24 cellular contexts compared by ENCODE assay signal in genomic region chr5:154895606-154896561, GRCh38. TPM values are rescaled to one million over a fixed set of nuclear protein-coding genes. Genes with fewer than 3 reads are reported as not detected.
A peak's percentile ranks its signal among the peaks of the same experiment; 100 is the strongest.
DNase-seq lines count a peak whose midpoint lies in the region; ATAC-seq, FAIRE-seq and TF ChIP-seq lines count a peak whose summit lies in the region.
"Had no signal": no experiment of that assay in that cellular context is flagged by ENCODE, and none has a peak within 500 bp of the region (broad histone marks: within the 10 kb centered on the region; RNA-seq: fewer than 3 reads in every experiment).

No MANE protein-coding gene starts in this region.

- H3K27me3 ChIP-seq in HepG2 (ENCODE audit: control insufficient read depth in 1 of 2, insufficient read depth in 2 of 2, low read length in 2 of 2): no peaks in the 10 kb centered on the region
- H3K27me3 ChIP-seq in right lobe of liver: no peaks in the 10 kb centered on the region
- no peaks in the 10 kb centered on the region for H3K27me3 ChIP-seq in naive thymus-derived CD4-positive, alpha-beta T cell (ENCODE audit: control insufficient read depth in 2 of 2, insufficient read depth in 2 of 2, low read length in 2 of 2)
- H3K27me3 ChIP-seq: MG63 had no signal

- TF ChIP-seq CTCF in HepG2 (CRISPR knock-in tag; IDR thresholded peaks at IDR 0.05) (no peak), right lobe of liver (IDR thresholded peaks at IDR 0.05) (no peak)

- TF ChIP-seq POLR2A in HepG2 (IDR thresholded peaks at IDR 0.05; ENCODE audit: insufficient read depth in 1 of 2, low read depth in 2 of 2, low read length in 2 of 2) (no peak), right lobe of liver (IDR thresholded peaks at IDR 0.05) (no peak)

- H3K9me3 ChIP-seq in HepG2 (ENCODE audit: low read length): no peaks in the 10 kb centered on the region
- H3K9me3 ChIP-seq in right lobe of liver: no peaks in the 10 kb centered on the region
- no peaks in the 10 kb centered on the region for H3K9me3 ChIP-seq in naive thymus-derived CD4-positive, alpha-beta T cell (ENCODE audit: control insufficient read depth in 2 of 3, low read length in 3 of 3)
- H3K9me3 ChIP-seq: Caco-2, MG63 had no signal

- FAIRE-seq in HepG2 (lab: Jason Lieb, UNC) (peak; percentile 15), RCC 7860 (lab: Jason Lieb, UNC) (no peak)
- FAIRE-seq: GM12892, GM18507, H54 had no signal

- peak overlapping the region in 5 of 9 donors; percentile 5 to 54 (median 13) for H3K27ac Mint-ChIP-seq in naive thymus-derived CD4-positive, alpha-beta T cell
- H3K27ac Mint-ChIP-seq: CD4-positive, alpha-beta T cell; HFFc6; IgD-negative memory B cell had no signal

- H3K36me3 ChIP-seq in HepG2 (replicated peaks in 1 of 2; ENCODE audit: control insufficient read depth in 1 of 2, insufficient read depth in 2 of 2, low read length in 2 of 2) (peaks cover 35 to 86% of the 10 kb centered on the region in 2 experiments), right lobe of liver (peaks cover 0 to 63% (median 18%) of the 10 kb centered on the region in 4 donors)
- H3K36me3 ChIP-seq in naive thymus-derived CD4-positive, alpha-beta T cell (ENCODE audit: control insufficient read depth in 2 of 3, insufficient read depth in 3 of 3, low read length in 3 of 3): peaks cover 13 to 92% (median 23%) of the 10 kb centered on the region in 3 experiments

- no peak overlapping the region for H2AFZ ChIP-seq in HepG2 (ENCODE audit: low read length)

- CTCF ChIA-PET in HepG2 (lab: Yijun Ruan, JAX; ENCODE audit: low intra/inter-chr PET ratio, low total read pairs): no interaction called here
- CTCF ChIA-PET in naive thymus-derived CD4-positive, alpha-beta T cell (lab: Charles Lee): interaction anchor here (0.6 kb wide), 1 partner anchor 257 kb away, joined by 3 read pairs; no protein-coding TSS in a partner anchor

- peaks cover 0 to 7% (median 0%) of the 10 kb centered on the region in 7 donors for H3K4me1 Mint-ChIP-seq in naive thymus-derived CD4-positive, alpha-beta T cell
- H3K4me1 Mint-ChIP-seq: IgD-negative memory B cell had no signal

- H3K4me3 Mint-ChIP-seq in naive thymus-derived CD4-positive, alpha-beta T cell: no peak overlapping the region
- H3K4me3 Mint-ChIP-seq: CD4-positive, alpha-beta T cell; HFFc6; IgD-negative memory B cell had no signal

- no peak overlapping the region for H3K27ac ChIP-seq in HepG2 (ENCODE audit: extremely low read length, insufficient read depth, low read length)
- H3K27ac ChIP-seq in right lobe of liver: no peak overlapping the region
- H3K27ac ChIP-seq in naive thymus-derived CD4-positive, alpha-beta T cell (ENCODE audit: low read depth, low read length): no peak overlapping the region
- H3K27ac ChIP-seq: HL-60 had no signal

- no peak overlapping the region for H3K9ac ChIP-seq in HepG2 (ENCODE audit: insufficient read depth, low read depth, low read length)

- POLR2A ChIA-PET in HepG2 (lab: Yijun Ruan, JAX): no interaction called here
- POLR2A ChIA-PET in naive thymus-derived CD4-positive, alpha-beta T cell (lab: Charles Lee): no interaction called here

- 95% methylated on average over 14 of the region's 14 CpGs for WGBS in HepG2 (ENCODE audit: low lambda C conversion rate)
- WGBS in right lobe of liver (ENCODE audit: insufficient coverage, low coverage, low lambda C conversion rate, missing lambda C conversion rate): 78% methylated on average over 11 of the region's 14 CpGs

- BruUV-seq in HepG2 (replicated peaks; lab: Mats Ljungman, UMichigan): no TSS peak

- ATAC-seq in HepG2 (no peak), right lobe of liver (no peak), HG03521 (IDR thresholded peaks at IDR 0.05; ENCODE audit: unreplicated experiment) (no peak), HG03039 (IDR thresholded peaks at IDR 0.05; ENCODE audit: unreplicated experiment) (no peak)
- no peak for ATAC-seq in naive thymus-derived CD4-positive, alpha-beta T cell

- intact Hi-C loops in HepG2 (cut with micrococcal nuclease; ENCODE audit: unreplicated experiment): no loop called here
- intact Hi-C loops in right lobe of liver (cut with DNase I): no loop called here
- intact Hi-C loops in naive thymus-derived CD4-positive, alpha-beta T cell (cut with micrococcal nuclease): no loop called here

- H3K9me3 Mint-ChIP-seq in naive thymus-derived CD4-positive, alpha-beta T cell: no peaks in the 10 kb centered on the region
- H3K9me3 Mint-ChIP-seq: CD4-positive, alpha-beta T cell; HFFc6; IgD-negative memory B cell had no signal

- in situ Hi-C loops in HepG2 (cut with HindIII; ENCODE audit: extremely low pct_ligation_motif_present, low pct_unique_long_range_greater_than_20kb): no loop called here

- no peak overlapping the region for H3K4me3 ChIP-seq in HepG2 (replicated peaks in 1 of 3; ENCODE audit: insufficient read depth in 1 of 3, low read depth in 2 of 3, low read length in 3 of 3)
- no peak overlapping the region for H3K4me3 ChIP-seq in right lobe of liver
- no peak overlapping the region for H3K4me3 ChIP-seq in naive thymus-derived CD4-positive, alpha-beta T cell (ENCODE audit: low read length)
- H3K4me3 ChIP-seq: MG63 had no signal

- no peak overlapping the region for H3K4me2 ChIP-seq in HepG2 (ENCODE audit: low read depth, low read length)

- H4K20me1 ChIP-seq in HepG2 (ENCODE audit: insufficient read depth, low read length): no peaks in the 10 kb centered on the region

- TF ChIP-seq RAD21 in HepG2 (CRISPR knock-in tag; IDR thresholded peaks at IDR 0.05): no peak

- DNase-seq in DMS53 (lab: John Stamatoyannopoulos, UW) (peak; percentile 46), DMS53 treated with DMSO at 0.1 percent for 48 hours (lab: John Stamatoyannopoulos, UW; ENCODE audit: unreplicated experiment) (no peak), HepG2 (ENCODE audit: low spot score) (no peak), right lobe of liver (no peak), RCC 7860 (ENCODE audit: low spot score) (no peak)
- no peak for DNase-seq in naive thymus-derived CD4-positive, alpha-beta T cell
- DNase-seq: Caco-2; CD4-positive, alpha-beta T cell; HFFc6; Kasumi-1; MG63; NCI-H1048; NCI-H1436 treated with DMSO at 0.1 percent for 48 hours; NCI-H2081; NCI-H510A treated with DMSO at 0.1 percent for 48 hours; NCI-H774; Right ventricle myocardium superior had no signal

- no peaks in the 10 kb centered on the region for H3K4me1 ChIP-seq in HepG2 (ENCODE audit: insufficient read depth, low read length)
- H3K4me1 ChIP-seq in right lobe of liver: no peaks in the 10 kb centered on the region
- no peaks in the 10 kb centered on the region for H3K4me1 ChIP-seq in naive thymus-derived CD4-positive, alpha-beta T cell (ENCODE audit: control insufficient read depth in 2 of 2, insufficient read depth in 2 of 2, low read length in 2 of 2)
- H3K4me1 ChIP-seq: Caco-2 had no signal

- no peaks in the 10 kb centered on the region for H3K27me3 Mint-ChIP-seq in naive thymus-derived CD4-positive, alpha-beta T cell
- H3K27me3 Mint-ChIP-seq: CD4-positive, alpha-beta T cell; IgD-negative memory B cell had no signal

- no peaks in the 10 kb centered on the region for H3K79me2 ChIP-seq in HepG2 (ENCODE audit: insufficient read depth, low read length)

- H3K36me3 Mint-ChIP-seq in naive thymus-derived CD4-positive, alpha-beta T cell: peaks cover 4 to 71% (median 48%) of the 10 kb centered on the region in 5 donors

- no peak for TF ChIP-seq EP300 in HepG2 (IDR thresholded peaks at IDR 0.05; ENCODE audit: low read depth in 2 of 2, low read length in 2 of 2)
- TF ChIP-seq EP300 in HepG2 (CRISPR knock-in tag; IDR thresholded peaks at IDR 0.05; ENCODE audit: borderline replicate concordance): no peak

RNA-seq across cellular contexts. Expression of gene CNOT8, which starts 37.5 kb away (rescaled TPM):
- total RNA-seq in HepG2 (2016; rRNA removed; fragmentation: Illumina TruSeq; extraction: Trizol): 37.1 and 50.3 TPM in 2 replicates
- 8.5 and 9.5 TPM in 2 replicates for total RNA-seq in HepG2 (2016; cell fraction: cytosol; rRNA removed; fragmentation: Illumina TruSeq; extraction: Trizol; ENCODE audit: low read depth)
- total RNA-seq in HepG2 (2016; cell fraction: insoluble cytoplasmic fraction; rRNA removed; fragmentation: Illumina TruSeq; extraction: Trizol): 38.6 and 50.3 TPM in 2 replicates
- total RNA-seq in HepG2 (2016; cell fraction: membrane; rRNA removed; fragmentation: Illumina TruSeq; extraction: Trizol): 21.9 and 23.8 TPM in 2 replicates
- total RNA-seq in HepG2 (2016; cell fraction: nucleus; rRNA removed; fragmentation: Illumina TruSeq; extraction: Trizol): 27.1 and 28.0 TPM in 2 replicates
- 63.8 and 74.9 TPM in 2 replicates for polyA plus RNA-seq in HepG2 (2011; rRNA removed)
- polyA plus RNA-seq in HepG2 (2011; cell fraction: cytosol; rRNA removed): 63.2 and 67.0 TPM in 2 replicates
- polyA plus RNA-seq in HepG2 (2011; cell fraction: nucleus; rRNA removed): 46.3 and 57.5 TPM in 2 replicates
- polyA plus RNA-seq in HepG2 (2012): 54.8 and 56.2 TPM in 2 replicates
- 4.1 and 5.1 TPM in 2 replicates for polyA plus RNA-seq in HepG2 (2016; cell fraction: cytosol; fragmentation: Illumina TruSeq; extraction: Trizol; ENCODE audit: low read depth)
- polyA plus RNA-seq in HepG2 (2016; cell fraction: insoluble cytoplasmic fraction; fragmentation: Illumina TruSeq; extraction: Trizol; ENCODE audit: low read depth): 41.9 and 42.7 TPM in 2 replicates
- polyA plus RNA-seq in HepG2 (2016; cell fraction: membrane; fragmentation: Illumina TruSeq; extraction: Trizol; ENCODE audit: low read depth): 12.2 and 12.5 TPM in 2 replicates
- 48.0 and 49.6 TPM in 2 replicates for polyA plus RNA-seq in HepG2 (2016; cell fraction: nucleus; fragmentation: Illumina TruSeq; extraction: Trizol; ENCODE audit: insufficient read depth, low read depth)
- 31.6 and 52.4 TPM in 2 replicates for polyA minus RNA-seq in HepG2 (2011; rRNA and poly(A)+ RNA removed; ENCODE audit: low replicate concordance)
- polyA minus RNA-seq in HepG2 (2011; cell fraction: cytosol; rRNA and poly(A)+ RNA removed): 51.4 and 54.3 TPM in 2 replicates
- 35.0 and 39.0 TPM in 2 replicates for polyA minus RNA-seq in HepG2 (2011; cell fraction: nucleus; rRNA and poly(A)+ RNA removed)
- 10 to 100 TPM; 12.4 to 19.6 (median 16.5) TPM for total RNA-seq in right lobe of liver
- total RNA-seq in naive thymus-derived CD4-positive, alpha-beta T cell: 100 to 1,000 TPM in 3 of 5 experiments, 10 to 100 TPM in 2; 79.8 to 105 (median 101) TPM
- 100 to 1,000 TPM; 182 to 198 TPM for polyA plus RNA-seq in naive thymus-derived CD4-positive, alpha-beta T cell

RNA-seq across cellular contexts. Expression of gene GEMIN5, which starts 42.1 kb away (rescaled TPM):
- 28.6 and 52.8 TPM in 2 replicates for total RNA-seq in HepG2 (2016; rRNA removed; fragmentation: Illumina TruSeq; extraction: Trizol)
- total RNA-seq in HepG2 (2016; cell fraction: cytosol; rRNA removed; fragmentation: Illumina TruSeq; extraction: Trizol; ENCODE audit: low read depth): 3.6 and 4.4 TPM in 2 replicates
- total RNA-seq in HepG2 (2016; cell fraction: insoluble cytoplasmic fraction; rRNA removed; fragmentation: Illumina TruSeq; extraction: Trizol): 28.8 and 51.6 TPM in 2 replicates
- total RNA-seq in HepG2 (2016; cell fraction: membrane; rRNA removed; fragmentation: Illumina TruSeq; extraction: Trizol): 7.6 and 8.6 TPM in 2 replicates
- total RNA-seq in HepG2 (2016; cell fraction: nucleus; rRNA removed; fragmentation: Illumina TruSeq; extraction: Trizol): 22.1 and 23.2 TPM in 2 replicates
- 6.6 and 7.1 TPM in 2 replicates for polyA plus RNA-seq in HepG2 (2011; rRNA removed)
- polyA plus RNA-seq in HepG2 (2011; cell fraction: cytosol; rRNA removed): 6.9 and 7.6 TPM in 2 replicates
- polyA plus RNA-seq in HepG2 (2011; cell fraction: nucleus; rRNA removed): 6.5 and 7.0 TPM in 2 replicates
- 9.7 and 11.8 TPM in 2 replicates for polyA plus RNA-seq in HepG2 (2012)
- 0.63 and 0.69 TPM in 2 replicates for polyA plus RNA-seq in HepG2 (2016; cell fraction: cytosol; fragmentation: Illumina TruSeq; extraction: Trizol; ENCODE audit: low read depth)
- polyA plus RNA-seq in HepG2 (2016; cell fraction: insoluble cytoplasmic fraction; fragmentation: Illumina TruSeq; extraction: Trizol; ENCODE audit: low read depth): 32.7 and 33.3 TPM in 2 replicates
- 1.9 and 2.4 TPM in 2 replicates for polyA plus RNA-seq in HepG2 (2016; cell fraction: membrane; fragmentation: Illumina TruSeq; extraction: Trizol; ENCODE audit: low read depth)
- 15.6 and 17.0 TPM in 2 replicates for polyA plus RNA-seq in HepG2 (2016; cell fraction: nucleus; fragmentation: Illumina TruSeq; extraction: Trizol; ENCODE audit: insufficient read depth, low read depth)
- 21.9 and 30.0 TPM in 2 replicates for polyA minus RNA-seq in HepG2 (2011; rRNA and poly(A)+ RNA removed; ENCODE audit: low replicate concordance)
- polyA minus RNA-seq in HepG2 (2011; cell fraction: cytosol; rRNA and poly(A)+ RNA removed): 14.3 and 15.1 TPM in 2 replicates
- polyA minus RNA-seq in HepG2 (2011; cell fraction: nucleus; rRNA and poly(A)+ RNA removed): 12.9 and 17.3 TPM in 2 replicates
- total RNA-seq in right lobe of liver: 10 to 100 TPM in 1 of 6 experiments, 1 to 10 TPM in 5; 5.7 to 11.3 (median 7.5) TPM
- 10 to 100 TPM; 10.2 to 21.4 (median 17.3) TPM for total RNA-seq in naive thymus-derived CD4-positive, alpha-beta T cell
- 10 to 100 TPM in 1 of 2 donors, 1 to 10 TPM in 1; 8.6 to 21.2 TPM for polyA plus RNA-seq in naive thymus-derived CD4-positive, alpha-beta T cell

RNA-seq across cellular contexts. Expression of gene MRPL22, which starts 45.0 kb away (rescaled TPM):
- 84.8 and 118 TPM in 2 replicates for total RNA-seq in HepG2 (2016; rRNA removed; fragmentation: Illumina TruSeq; extraction: Trizol)
- 94.5 and 107 TPM in 2 replicates for total RNA-seq in HepG2 (2016; cell fraction: cytosol; rRNA removed; fragmentation: Illumina TruSeq; extraction: Trizol; ENCODE audit: low read depth)
- total RNA-seq in HepG2 (2016; cell fraction: insoluble cytoplasmic fraction; rRNA removed; fragmentation: Illumina TruSeq; extraction: Trizol): 88.4 and 129 TPM in 2 replicates
- total RNA-seq in HepG2 (2016; cell fraction: membrane; rRNA removed; fragmentation: Illumina TruSeq; extraction: Trizol): 62.4 and 69.9 TPM in 2 replicates
- total RNA-seq in HepG2 (2016; cell fraction: nucleus; rRNA removed; fragmentation: Illumina TruSeq; extraction: Trizol): 30.1 and 35.4 TPM in 2 replicates
- polyA plus RNA-seq in HepG2 (2011; rRNA removed): 55.1 and 66.8 TPM in 2 replicates
- 42.2 and 44.6 TPM in 2 replicates for polyA plus RNA-seq in HepG2 (2011; cell fraction: cytosol; rRNA removed)
- 14.4 and 17.3 TPM in 2 replicates for polyA plus RNA-seq in HepG2 (2011; cell fraction: nucleus; rRNA removed)
- polyA plus RNA-seq in HepG2 (2012): 49.1 and 59.7 TPM in 2 replicates
- polyA plus RNA-seq in HepG2 (2016; cell fraction: cytosol; fragmentation: Illumina TruSeq; extraction: Trizol; ENCODE audit: low read depth): 51.7 and 52.5 TPM in 2 replicates
- 147 and 158 TPM in 2 replicates for polyA plus RNA-seq in HepG2 (2016; cell fraction: insoluble cytoplasmic fraction; fragmentation: Illumina TruSeq; extraction: Trizol; ENCODE audit: low read depth)
- 56.4 and 56.5 TPM in 2 replicates for polyA plus RNA-seq in HepG2 (2016; cell fraction: membrane; fragmentation: Illumina TruSeq; extraction: Trizol; ENCODE audit: low read depth)
- 65.2 and 70.9 TPM in 2 replicates for polyA plus RNA-seq in HepG2 (2016; cell fraction: nucleus; fragmentation: Illumina TruSeq; extraction: Trizol; ENCODE audit: insufficient read depth, low read depth)
- 23.2 and 54.0 TPM in 2 replicates for polyA minus RNA-seq in HepG2 (2011; rRNA and poly(A)+ RNA removed; ENCODE audit: low replicate concordance)
- 17.3 and 18.8 TPM in 2 replicates for polyA minus RNA-seq in HepG2 (2011; cell fraction: cytosol; rRNA and poly(A)+ RNA removed)
- polyA minus RNA-seq in HepG2 (2011; cell fraction: nucleus; rRNA and poly(A)+ RNA removed): 10.6 and 12.8 TPM in 2 replicates
- 10 to 100 TPM; 22.0 to 30.9 (median 26.4) TPM for total RNA-seq in right lobe of liver
- 10 to 100 TPM; 18.4 to 62.0 (median 24.9) TPM for total RNA-seq in naive thymus-derived CD4-positive, alpha-beta T cell
- polyA plus RNA-seq in naive thymus-derived CD4-positive, alpha-beta T cell: 10 to 100 TPM; 89.2 to 97.6 TPM

RNA-seq across cellular contexts. Expression of gene FAXDC2, which starts 45.5 kb away (rescaled TPM):
- total RNA-seq in HepG2 (2016; rRNA removed; fragmentation: Illumina TruSeq; extraction: Trizol) (3.0 and 4.7 TPM in 2 replicates), right lobe of liver (10 to 100 TPM; 27.3 to 98.1 (median 53.2) TPM)
- total RNA-seq in HepG2 (2016; cell fraction: cytosol; rRNA removed; fragmentation: Illumina TruSeq; extraction: Trizol; ENCODE audit: low read depth): 1.3 and 1.5 TPM in 2 replicates
- 4.3 and 5.0 TPM in 2 replicates for total RNA-seq in HepG2 (2016; cell fraction: insoluble cytoplasmic fraction; rRNA removed; fragmentation: Illumina TruSeq; extraction: Trizol)
- total RNA-seq in HepG2 (2016; cell fraction: membrane; rRNA removed; fragmentation: Illumina TruSeq; extraction: Trizol): 3.5 and 4.3 TPM in 2 replicates
- 5.5 and 5.8 TPM in 2 replicates for total RNA-seq in HepG2 (2016; cell fraction: nucleus; rRNA removed; fragmentation: Illumina TruSeq; extraction: Trizol)
- 49.5 and 58.8 TPM in 2 replicates for polyA plus RNA-seq in HepG2 (2011; rRNA removed)
- polyA plus RNA-seq in HepG2 (2011; cell fraction: cytosol; rRNA removed): 41.5 and 43.5 TPM in 2 replicates
- 45.2 and 57.4 TPM in 2 replicates for polyA plus RNA-seq in HepG2 (2011; cell fraction: nucleus; rRNA removed)
- polyA plus RNA-seq in HepG2 (2012): 27.6 and 33.1 TPM in 2 replicates
- 1.3 and 1.9 TPM in 2 replicates for polyA plus RNA-seq in HepG2 (2016; cell fraction: cytosol; fragmentation: Illumina TruSeq; extraction: Trizol; ENCODE audit: low read depth)
- 3.7 and 4.2 TPM in 2 replicates for polyA plus RNA-seq in HepG2 (2016; cell fraction: insoluble cytoplasmic fraction; fragmentation: Illumina TruSeq; extraction: Trizol; ENCODE audit: low read depth)
- polyA plus RNA-seq in HepG2 (2016; cell fraction: membrane; fragmentation: Illumina TruSeq; extraction: Trizol; ENCODE audit: low read depth): 3.9 and 4.0 TPM in 2 replicates
- polyA plus RNA-seq in HepG2 (2016; cell fraction: nucleus; fragmentation: Illumina TruSeq; extraction: Trizol; ENCODE audit: insufficient read depth, low read depth): 6.6 and 7.0 TPM in 2 replicates
- 0.05 and 101 TPM in 2 replicates for polyA minus RNA-seq in HepG2 (2011; rRNA and poly(A)+ RNA removed; ENCODE audit: low replicate concordance)
- polyA minus RNA-seq in HepG2 (2011; cell fraction: cytosol; rRNA and poly(A)+ RNA removed): 23.1 and 27.3 TPM in 2 replicates
- polyA minus RNA-seq in HepG2 (2011; cell fraction: nucleus; rRNA and poly(A)+ RNA removed): 39.9 and 40.4 TPM in 2 replicates
- 1 to 10 TPM in 1 of 5 experiments, under 1 TPM in 1, not detected in 3; 0.49 to 1.9 TPM for total RNA-seq in naive thymus-derived CD4-positive, alpha-beta T cell
- under 1 TPM; 0.30 to 0.32 TPM for polyA plus RNA-seq in naive thymus-derived CD4-positive, alpha-beta T cell
- total RNA-seq: CD4-positive, alpha-beta T cell had no signal
